Comparison of ENCODE assay signal across 1 cellular context in the genomic region with DNA sequence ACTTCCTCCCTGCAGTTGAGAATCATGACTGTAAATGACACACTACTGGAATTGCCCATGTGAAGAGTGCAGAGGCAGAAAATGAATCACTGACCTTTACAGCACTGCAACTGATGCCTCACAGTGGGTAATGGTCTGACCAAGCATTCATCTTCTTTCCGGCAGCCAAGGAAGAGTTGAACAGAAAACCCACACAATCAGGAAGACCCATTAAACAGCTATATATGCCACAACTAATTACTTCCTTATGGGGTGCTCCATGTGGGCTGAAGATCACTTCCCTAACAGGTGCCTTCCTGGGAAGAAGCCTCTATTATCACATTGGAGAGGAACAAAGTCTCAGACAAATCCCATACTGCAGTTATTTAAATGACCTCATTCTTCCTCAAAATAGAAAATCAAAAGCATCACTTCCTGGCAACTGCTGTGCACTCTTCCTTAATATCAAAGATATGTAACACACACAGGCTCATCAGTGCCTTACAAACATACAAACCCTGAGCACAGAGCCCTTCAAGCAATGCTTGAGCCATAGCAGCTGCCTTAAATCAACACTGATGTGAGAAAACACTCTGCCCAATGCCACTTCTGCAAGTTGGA.
TF ChIP-seq lines count a peak whose summit lies in the region.

No MANE protein-coding gene starts in this region.

TF ChIP-seq in GM12878, 131 proteins besides CTCF, POLR2A, EP300 and RAD21 (continued from another document):
- no peak for TF ChIP-seq MYC (IDR thresholded peaks at IDR 0.05; ENCODE audit: insufficient read depth, insufficient read length, insufficient replicate concordance, low read length, severe bottlenecking)
- no peak for TF ChIP-seq HDAC6 (IDR thresholded peaks at IDR 0.05; ENCODE audit: unreplicated experiment)
- TF ChIP-seq CHD1 (IDR thresholded peaks at IDR 0.05; ENCODE audit: low read depth, low read length): no peak
- no peak for TF ChIP-seq NR2C2 (IDR thresholded peaks at IDR 0.05; ENCODE audit: borderline replicate concordance, control insufficient read depth, insufficient read length, low read depth)
- TF ChIP-seq CHD4 (IDR thresholded peaks at IDR 0.05): no peak
- no peak for TF ChIP-seq BHLHE40 (IDR thresholded peaks at IDR 0.05; ENCODE audit: borderline replicate concordance in 1 of 2, low read depth in 2 of 2, low read length in 1 of 2)
- TF ChIP-seq SREBF2 (IDR thresholded peaks at IDR 0.05; ENCODE audit: low read length): no peak
- TF ChIP-seq CREB1 (IDR thresholded peaks at IDR 0.05; ENCODE audit: low read depth): peak; percentile 10; the same call in 1 of the 2 replicates
- TF ChIP-seq SMARCA5 (IDR thresholded peaks at IDR 0.05): no peak
- TF ChIP-seq RCOR1 (conservative IDR thresholded peaks at IDR 0.05; ENCODE audit: low read depth, low read length): no peak
- TF ChIP-seq, protein P1, sequence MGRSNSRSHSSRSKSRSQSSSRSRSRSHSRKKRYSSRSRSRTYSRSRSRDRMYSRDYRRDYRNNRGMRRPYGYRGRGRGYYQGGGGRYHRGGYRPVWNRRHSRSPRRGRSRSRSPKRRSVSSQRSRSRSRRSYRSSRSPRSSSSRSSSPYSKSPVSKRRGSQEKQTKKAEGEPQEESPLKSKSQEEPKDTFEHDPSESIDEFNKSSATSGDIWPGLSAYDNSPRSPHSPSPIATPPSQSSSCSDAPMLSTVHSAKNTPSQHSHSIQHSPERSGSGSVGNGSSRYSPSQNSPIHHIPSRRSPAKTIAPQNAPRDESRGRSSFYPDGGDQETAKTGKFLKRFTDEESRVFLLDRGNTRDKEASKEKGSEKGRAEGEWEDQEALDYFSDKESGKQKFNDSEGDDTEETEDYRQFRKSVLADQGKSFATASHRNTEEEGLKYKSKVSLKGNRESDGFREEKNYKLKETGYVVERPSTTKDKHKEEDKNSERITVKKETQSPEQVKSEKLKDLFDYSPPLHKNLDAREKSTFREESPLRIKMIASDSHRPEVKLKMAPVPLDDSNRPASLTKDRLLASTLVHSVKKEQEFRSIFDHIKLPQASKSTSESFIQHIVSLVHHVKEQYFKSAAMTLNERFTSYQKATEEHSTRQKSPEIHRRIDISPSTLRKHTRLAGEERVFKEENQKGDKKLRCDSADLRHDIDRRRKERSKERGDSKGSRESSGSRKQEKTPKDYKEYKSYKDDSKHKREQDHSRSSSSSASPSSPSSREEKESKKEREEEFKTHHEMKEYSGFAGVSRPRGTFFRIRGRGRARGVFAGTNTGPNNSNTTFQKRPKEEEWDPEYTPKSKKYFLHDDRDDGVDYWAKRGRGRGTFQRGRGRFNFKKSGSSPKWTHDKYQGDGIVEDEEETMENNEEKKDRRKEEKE (IDR thresholded peaks at IDR 0.05): no peak
- TF ChIP-seq RFX5 (IDR thresholded peaks at IDR 0.05; ENCODE audit: low read depth, low read length): no peak
- TF ChIP-seq CBFB (IDR thresholded peaks at IDR 0.05; ENCODE audit: low read depth): no peak
- TF ChIP-seq, protein P2, sequence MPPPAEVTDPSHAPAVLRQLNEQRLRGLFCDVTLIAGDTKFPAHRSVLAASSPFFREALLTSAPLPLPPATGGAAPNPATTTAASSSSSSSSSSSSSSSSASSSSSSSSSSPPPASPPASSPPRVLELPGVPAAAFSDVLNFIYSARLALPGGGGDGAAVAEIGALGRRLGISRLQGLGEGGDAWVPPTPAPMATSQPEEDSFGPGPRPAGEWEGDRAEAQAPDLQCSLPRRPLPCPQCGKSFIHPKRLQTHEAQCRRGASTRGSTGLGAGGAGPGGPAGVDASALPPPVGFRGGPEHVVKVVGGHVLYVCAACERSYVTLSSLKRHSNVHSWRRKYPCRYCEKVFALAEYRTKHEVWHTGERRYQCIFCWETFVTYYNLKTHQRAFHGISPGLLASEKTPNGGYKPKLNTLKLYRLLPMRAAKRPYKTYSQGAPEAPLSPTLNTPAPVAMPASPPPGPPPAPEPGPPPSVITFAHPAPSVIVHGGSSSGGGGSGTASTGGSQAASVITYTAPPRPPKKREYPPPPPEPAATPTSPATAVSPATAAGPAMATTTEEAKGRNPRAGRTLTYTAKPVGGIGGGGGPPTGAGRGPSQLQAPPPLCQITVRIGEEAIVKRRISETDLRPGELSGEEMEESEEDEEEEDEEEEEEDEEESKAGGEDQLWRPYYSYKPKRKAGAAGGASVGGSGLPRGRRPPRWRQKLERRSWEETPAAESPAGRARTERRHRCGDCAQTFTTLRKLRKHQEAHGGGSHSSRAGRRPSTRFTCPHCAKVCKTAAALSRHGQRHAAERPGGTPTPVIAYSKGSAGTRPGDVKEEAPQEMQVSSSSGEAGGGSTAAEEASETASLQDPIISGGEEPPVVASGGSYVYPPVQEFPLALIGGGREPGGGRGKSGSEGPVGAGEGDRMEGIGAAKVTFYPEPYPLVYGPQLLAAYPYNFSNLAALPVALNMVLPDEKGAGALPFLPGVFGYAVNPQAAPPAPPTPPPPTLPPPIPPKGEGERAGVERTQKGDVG (CRISPR knock-in tag; IDR thresholded peaks at IDR 0.05): no peak
- TF ChIP-seq, protein P3, sequence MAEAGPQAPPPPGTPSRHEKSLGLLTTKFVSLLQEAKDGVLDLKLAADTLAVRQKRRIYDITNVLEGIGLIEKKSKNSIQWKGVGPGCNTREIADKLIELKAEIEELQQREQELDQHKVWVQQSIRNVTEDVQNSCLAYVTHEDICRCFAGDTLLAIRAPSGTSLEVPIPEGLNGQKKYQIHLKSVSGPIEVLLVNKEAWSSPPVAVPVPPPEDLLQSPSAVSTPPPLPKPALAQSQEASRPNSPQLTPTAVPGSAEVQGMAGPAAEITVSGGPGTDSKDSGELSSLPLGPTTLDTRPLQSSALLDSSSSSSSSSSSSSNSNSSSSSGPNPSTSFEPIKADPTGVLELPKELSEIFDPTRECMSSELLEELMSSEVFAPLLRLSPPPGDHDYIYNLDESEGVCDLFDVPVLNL (IDR thresholded peaks at IDR 0.05; ENCODE audit: low read depth, low read length): no peak
- no peak for TF ChIP-seq FOS (IDR thresholded peaks at IDR 0.05; ENCODE audit: borderline replicate concordance, extremely low read depth, insufficient read length)
- TF ChIP-seq GABPA (IDR thresholded peaks at IDR 0.05; ENCODE audit: low read depth): peak; percentile 46; the same call in 1 of the 2 replicates
- TF ChIP-seq, protein P4, sequence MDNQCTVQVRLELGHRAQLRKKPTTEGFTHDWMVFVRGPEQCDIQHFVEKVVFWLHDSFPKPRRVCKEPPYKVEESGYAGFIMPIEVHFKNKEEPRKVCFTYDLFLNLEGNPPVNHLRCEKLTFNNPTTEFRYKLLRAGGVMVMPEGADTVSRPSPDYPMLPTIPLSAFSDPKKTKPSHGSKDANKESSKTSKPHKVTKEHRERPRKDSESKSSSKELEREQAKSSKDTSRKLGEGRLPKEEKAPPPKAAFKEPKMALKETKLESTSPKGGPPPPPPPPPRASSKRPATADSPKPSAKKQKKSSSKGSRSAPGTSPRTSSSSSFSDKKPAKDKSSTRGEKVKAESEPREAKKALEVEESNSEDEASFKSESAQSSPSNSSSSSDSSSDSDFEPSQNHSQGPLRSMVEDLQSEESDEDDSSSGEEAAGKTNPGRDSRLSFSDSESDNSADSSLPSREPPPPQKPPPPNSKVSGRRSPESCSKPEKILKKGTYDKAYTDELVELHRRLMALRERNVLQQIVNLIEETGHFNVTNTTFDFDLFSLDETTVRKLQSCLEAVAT (IDR thresholded peaks at IDR 0.05): no peak
- no peak for TF ChIP-seq YY1 (IDR thresholded peaks at IDR 0.05; ENCODE audit: low read depth, low read length)
- no peak for TF ChIP-seq HCFC1 (IDR thresholded peaks at IDR 0.05; ENCODE audit: low read length)
- TF ChIP-seq, protein P5, sequence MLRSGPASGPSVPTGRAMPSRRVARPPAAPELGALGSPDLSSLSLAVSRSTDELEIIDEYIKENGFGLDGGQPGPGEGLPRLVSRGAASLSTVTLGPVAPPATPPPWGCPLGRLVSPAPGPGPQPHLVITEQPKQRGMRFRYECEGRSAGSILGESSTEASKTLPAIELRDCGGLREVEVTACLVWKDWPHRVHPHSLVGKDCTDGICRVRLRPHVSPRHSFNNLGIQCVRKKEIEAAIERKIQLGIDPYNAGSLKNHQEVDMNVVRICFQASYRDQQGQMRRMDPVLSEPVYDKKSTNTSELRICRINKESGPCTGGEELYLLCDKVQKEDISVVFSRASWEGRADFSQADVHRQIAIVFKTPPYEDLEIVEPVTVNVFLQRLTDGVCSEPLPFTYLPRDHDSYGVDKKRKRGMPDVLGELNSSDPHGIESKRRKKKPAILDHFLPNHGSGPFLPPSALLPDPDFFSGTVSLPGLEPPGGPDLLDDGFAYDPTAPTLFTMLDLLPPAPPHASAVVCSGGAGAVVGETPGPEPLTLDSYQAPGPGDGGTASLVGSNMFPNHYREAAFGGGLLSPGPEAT (IDR thresholded peaks at IDR 0.05; ENCODE audit: low read depth): no peak
- TF ChIP-seq, protein P6, sequence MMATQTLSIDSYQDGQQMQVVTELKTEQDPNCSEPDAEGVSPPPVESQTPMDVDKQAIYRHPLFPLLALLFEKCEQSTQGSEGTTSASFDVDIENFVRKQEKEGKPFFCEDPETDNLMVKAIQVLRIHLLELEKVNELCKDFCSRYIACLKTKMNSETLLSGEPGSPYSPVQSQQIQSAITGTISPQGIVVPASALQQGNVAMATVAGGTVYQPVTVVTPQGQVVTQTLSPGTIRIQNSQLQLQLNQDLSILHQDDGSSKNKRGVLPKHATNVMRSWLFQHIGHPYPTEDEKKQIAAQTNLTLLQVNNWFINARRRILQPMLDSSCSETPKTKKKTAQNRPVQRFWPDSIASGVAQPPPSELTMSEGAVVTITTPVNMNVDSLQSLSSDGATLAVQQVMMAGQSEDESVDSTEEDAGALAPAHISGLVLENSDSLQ (IDR thresholded peaks at IDR 0.05): no peak
- TF ChIP-seq CBX5 (IDR thresholded peaks at IDR 0.05; ENCODE audit: low read depth): no peak
- peak; percentile 89 for TF ChIP-seq EED (IDR thresholded peaks at IDR 0.05; ENCODE audit: low read depth)
- no peak for TF ChIP-seq TBL1XR1 (IDR thresholded peaks at IDR 0.05; ENCODE audit: low read depth, low read length)
- no peak for TF ChIP-seq DPF2 (IDR thresholded peaks at IDR 0.05)
- TF ChIP-seq IKZF2 (IDR thresholded peaks at IDR 0.05): peak; percentile 23 to 47; a peak in 2 of 4 replicates
- no peak for TF ChIP-seq FOXK2 (IDR thresholded peaks at IDR 0.05)
- TF ChIP-seq, protein P7, sequence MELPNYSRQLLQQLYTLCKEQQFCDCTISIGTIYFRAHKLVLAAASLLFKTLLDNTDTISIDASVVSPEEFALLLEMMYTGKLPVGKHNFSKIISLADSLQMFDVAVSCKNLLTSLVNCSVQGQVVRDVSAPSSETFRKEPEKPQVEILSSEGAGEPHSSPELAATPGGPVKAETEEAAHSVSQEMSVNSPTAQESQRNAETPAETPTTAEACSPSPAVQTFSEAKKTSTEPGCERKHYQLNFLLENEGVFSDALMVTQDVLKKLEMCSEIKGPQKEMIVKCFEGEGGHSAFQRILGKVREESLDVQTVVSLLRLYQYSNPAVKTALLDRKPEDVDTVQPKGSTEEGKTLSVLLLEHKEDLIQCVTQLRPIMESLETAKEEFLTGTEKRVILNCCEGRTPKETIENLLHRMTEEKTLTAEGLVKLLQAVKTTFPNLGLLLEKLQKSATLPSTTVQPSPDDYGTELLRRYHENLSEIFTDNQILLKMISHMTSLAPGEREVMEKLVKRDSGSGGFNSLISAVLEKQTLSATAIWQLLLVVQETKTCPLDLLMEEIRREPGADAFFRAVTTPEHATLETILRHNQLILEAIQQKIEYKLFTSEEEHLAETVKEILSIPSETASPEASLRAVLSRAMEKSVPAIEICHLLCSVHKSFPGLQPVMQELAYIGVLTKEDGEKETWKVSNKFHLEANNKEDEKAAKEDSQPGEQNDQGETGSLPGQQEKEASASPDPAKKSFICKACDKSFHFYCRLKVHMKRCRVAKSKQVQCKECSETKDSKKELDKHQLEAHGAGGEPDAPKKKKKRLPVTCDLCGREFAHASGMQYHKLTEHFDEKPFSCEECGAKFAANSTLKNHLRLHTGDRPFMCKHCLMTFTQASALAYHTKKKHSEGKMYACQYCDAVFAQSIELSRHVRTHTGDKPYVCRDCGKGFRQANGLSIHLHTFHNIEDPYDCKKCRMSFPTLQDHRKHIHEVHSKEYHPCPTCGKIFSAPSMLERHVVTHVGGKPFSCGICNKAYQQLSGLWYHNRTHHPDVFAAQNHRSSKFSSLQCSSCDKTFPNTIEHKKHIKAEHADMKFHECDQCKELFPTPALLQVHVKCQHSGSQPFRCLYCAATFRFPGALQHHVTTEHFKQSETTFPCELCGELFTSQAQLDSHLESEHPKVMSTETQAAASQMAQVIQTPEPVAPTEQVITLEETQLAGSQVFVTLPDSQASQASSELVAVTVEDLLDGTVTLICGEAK (IDR thresholded peaks at IDR 0.05; ENCODE audit: borderline replicate concordance): no peak
- no peak for TF ChIP-seq RELA (IDR thresholded peaks at IDR 0.05; ENCODE audit: borderline replicate concordance, partially characterized antibody)
- no peak for TF ChIP-seq SUPT20H (IDR thresholded peaks at IDR 0.05; ENCODE audit: borderline replicate concordance, control insufficient read depth, low read depth, low read length)
